Comparison of ENCODE assay signal across 8 cellular contexts in the genomic region with DNA sequence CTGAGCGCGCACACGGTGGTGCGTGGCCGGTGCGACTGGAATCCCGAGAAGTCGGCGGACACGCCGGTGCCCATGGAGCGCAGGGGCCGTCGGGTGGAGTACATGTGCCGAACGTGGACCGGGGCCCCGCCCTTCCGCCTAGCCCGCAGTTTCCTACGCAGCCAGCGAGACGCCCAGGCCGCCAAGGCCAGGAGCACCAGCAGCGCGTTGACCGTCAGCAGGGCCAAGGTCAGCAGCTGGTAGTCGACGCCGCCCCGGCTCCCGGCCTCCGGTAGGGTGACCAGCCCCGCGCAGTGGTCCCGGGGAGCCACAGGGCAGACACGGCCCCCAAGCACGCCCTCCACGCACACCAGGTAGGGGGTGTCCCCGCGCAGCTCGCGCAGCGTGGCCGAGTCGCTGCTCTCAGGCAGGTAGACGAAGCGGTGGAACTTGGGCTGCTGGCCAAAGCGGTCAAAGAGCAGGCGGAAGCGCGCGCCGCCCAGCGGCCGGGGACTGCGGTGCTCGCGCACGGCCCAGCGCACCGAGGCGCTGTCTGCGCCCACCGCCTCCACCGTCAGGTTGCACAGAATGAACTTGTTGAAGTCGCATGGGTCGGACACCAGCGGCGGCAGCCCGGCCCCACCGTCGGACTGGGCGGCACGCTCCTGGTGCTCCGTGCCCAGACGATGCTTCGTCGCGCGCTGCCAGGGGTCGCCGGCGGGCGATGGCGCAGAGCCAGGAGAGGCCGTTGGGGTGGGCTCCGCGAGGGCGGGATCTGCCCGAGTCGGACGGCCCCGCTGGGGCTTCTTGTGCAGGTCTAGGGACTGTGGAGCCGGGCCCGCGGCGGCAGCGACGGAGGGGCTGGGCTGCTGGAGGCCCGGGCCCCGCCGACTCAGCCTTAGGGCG. TPM values are rescaled to one million over a fixed set of nuclear protein-coding genes. Genes with fewer than 3 reads are reported as not detected.
DNase-seq lines count a peak whose midpoint lies in the region; ATAC-seq and TF ChIP-seq lines count a peak whose summit lies in the region.

No MANE protein-coding gene starts in this region.

- peak; percentile 43 for ATAC-seq in activated CD8-positive, alpha-beta T cell treated with anti-CD3 and anti-CD28 coated beads, Interleukin-2, amount 10 ng/mL, durations not matched to agents 7 days and 5 days
- ATAC-seq in HG02970 (IDR thresholded peaks at IDR 0.05; ENCODE audit: low FRiP score, unreplicated experiment): no peak
- no peak for ATAC-seq in GM18907 (IDR thresholded peaks at IDR 0.05; ENCODE audit: unreplicated experiment)

- H3K9me3 Mint-ChIP-seq in activated CD8-positive, alpha-beta T cell treated with anti-CD3 and anti-CD28 coated beads, Interleukin-2, amount 10 ng/mL, durations not matched to agents 7 days and 5 days (ENCODE audit: insufficient read depth): no peaks in the 10 kb centered on the region
- H3K9me3 Mint-ChIP-seq in nephron progenitor cell: no peaks in the 10 kb centered on the region

- no peak overlapping the region for H3K4me3 Mint-ChIP-seq in activated CD8-positive, alpha-beta T cell treated with anti-CD3 and anti-CD28 coated beads, Interleukin-2, amount 10 ng/mL, durations not matched to agents 7 days and 5 days
- peak overlapping the region; percentile 77 for H3K4me3 Mint-ChIP-seq in nephron progenitor cell

- H3K4me1 Mint-ChIP-seq in activated CD8-positive, alpha-beta T cell treated with anti-CD3 and anti-CD28 coated beads, Interleukin-2, amount 10 ng/mL, durations not matched to agents 7 days and 5 days (ENCODE audit: low read depth): peaks cover 18% of the 10 kb centered on the region
- H3K4me1 Mint-ChIP-seq in nephron progenitor cell: peaks cover 56% of the 10 kb centered on the region

- CTCF ChIA-PET in activated CD8-positive, alpha-beta T cell treated with anti-CD3 and anti-CD28 coated beads, Interleukin-2, amount 10 ng/mL, durations not matched to agents 7 days and 5 days (lab: Charles Lee): interaction anchor here (0.7 to 2.7 kb wide), 8 partner anchors 29 to 452 kb away, joined by 3 to 22 read pairs (median 4); no protein-coding TSS in a partner anchor

- POLR2A ChIA-PET in activated CD8-positive, alpha-beta T cell treated with anti-CD3 and anti-CD28 coated beads, Interleukin-2, amount 10 ng/mL, durations not matched to agents 7 days and 5 days (lab: Charles Lee): no interaction called here

- peak; percentile 37 for TF ChIP-seq CTCF in nephron progenitor cell (IDR thresholded peaks at IDR 0.05)

- DNase-seq in DMS153 treated with DMSO at 0.1 percent for 48 hours (lab: John Stamatoyannopoulos, UW; ENCODE audit: unreplicated experiment): peak; percentile 83
- DNase-seq in LHCN-M2 (ENCODE audit: low read depth): peak; percentile 31
- peak; percentile 33 for DNase-seq in activated CD8-positive, alpha-beta T cell treated with anti-CD3 and anti-CD28 coated beads, Interleukin-2, amount 10 ng/mL, durations not matched to agents 7 days and 5 days
- DNase-seq in globus pallidus (ENCODE audit: low spot score): peak; percentile 28
- peak; percentile 81 for DNase-seq in nephron progenitor cell
- DNase-seq in cerebellar nuclear complex (lab: John Stamatoyannopoulos, UW): no peak

- H3K27ac Mint-ChIP-seq in activated CD8-positive, alpha-beta T cell treated with anti-CD3 and anti-CD28 coated beads, Interleukin-2, amount 10 ng/mL, durations not matched to agents 7 days and 5 days: no peak overlapping the region
- no peak overlapping the region for H3K27ac Mint-ChIP-seq in nephron progenitor cell

- peaks cover 73% of the 10 kb centered on the region for H3K27me3 Mint-ChIP-seq in activated CD8-positive, alpha-beta T cell treated with anti-CD3 and anti-CD28 coated beads, Interleukin-2, amount 10 ng/mL, durations not matched to agents 7 days and 5 days (ENCODE audit: low read depth)
- peaks cover 17% of the 10 kb centered on the region for H3K27me3 Mint-ChIP-seq in nephron progenitor cell (ENCODE audit: low read depth, poor library complexity)

- H3K36me3 Mint-ChIP-seq in activated CD8-positive, alpha-beta T cell treated with anti-CD3 and anti-CD28 coated beads, Interleukin-2, amount 10 ng/mL, durations not matched to agents 7 days and 5 days (ENCODE audit: low read depth): peaks cover 6% of the 10 kb centered on the region
- peaks cover 27% of the 10 kb centered on the region for H3K36me3 Mint-ChIP-seq in nephron progenitor cell (ENCODE audit: low read depth)

RNA-seq across cellular contexts. Expression of a gene that starts 2.2 kb away (rescaled TPM):
- 0.32 and 0.46 TPM in 2 replicates for total RNA-seq in LHCN-M2 (2014; rRNA removed)
- 0.02 TPM for polyA plus RNA-seq in LHCN-M2 (2012)
- not detected for total RNA-seq in activated CD8-positive, alpha-beta T cell treated with anti-CD3 and anti-CD28 coated beads, Interleukin-2, amount 10 ng/mL, durations not matched to agents 7 days and 5 days

Comparison
In these comparisons a context has a peak if more than half of its experiments do, and no peak if none do; other contexts are left out.
1. DNase-seq: peak in DMS153 treated with DMSO at 0.1 percent for 48 hours (single experiment), LHCN-M2 (single experiment), activated CD8-positive, alpha-beta T cell treated with anti-CD3 and anti-CD28 coated beads, Interleukin-2, amount 10 ng/mL, durations not matched to agents 7 days and 5 days (single experiment), globus pallidus (single experiment) and nephron progenitor cell (single experiment); none in cerebellar nuclear complex (0 of 2).